8 cellular contexts compared by ENCODE assay signal in the genomic region with DNA sequence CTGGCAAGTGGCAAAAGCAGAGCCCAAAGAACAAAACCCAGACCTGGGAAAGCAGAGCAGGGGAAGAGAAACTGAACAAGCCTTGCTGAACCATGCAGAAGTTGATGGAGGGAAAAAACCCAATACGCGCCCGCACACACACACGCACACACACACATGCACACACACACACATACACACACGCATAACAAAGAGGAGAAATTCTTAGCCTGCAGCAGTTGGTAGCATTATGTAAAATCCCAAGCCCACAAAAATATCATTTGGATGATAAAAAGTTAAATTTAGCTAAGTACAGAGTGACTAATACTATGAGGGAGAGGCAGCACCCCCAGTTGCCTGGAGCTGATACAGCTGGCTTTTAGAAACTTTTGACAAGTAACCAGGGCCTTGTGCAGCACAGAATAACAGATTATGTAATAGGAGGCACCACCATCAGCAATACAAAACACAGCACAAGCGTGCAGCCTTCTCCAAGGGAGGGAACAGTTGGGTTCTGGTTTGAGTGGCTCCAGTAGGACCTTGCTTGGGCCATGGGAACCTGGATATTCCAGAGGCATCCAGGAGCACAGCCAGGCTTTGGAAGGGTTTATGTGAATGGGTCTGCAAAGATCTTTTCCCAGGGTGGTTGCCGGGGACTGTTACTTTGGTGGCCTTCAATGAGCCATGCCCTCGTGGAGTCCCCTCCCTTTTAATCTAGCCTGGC. TPM values are rescaled to one million over a fixed set of nuclear protein-coding genes. Genes with fewer than 3 reads are reported as not detected.
A peak's percentile ranks its signal among the peaks of the same experiment; 100 is the strongest.
DNase-seq lines count a peak whose midpoint lies in the region; ATAC-seq and TF ChIP-seq lines count a peak whose summit lies in the region.

No MANE protein-coding gene starts in this region.

- no peak overlapping the region for H3K4me3 ChIP-seq in skin epidermis
- no peak overlapping the region for H3K4me3 ChIP-seq in GM23338

- H3K4me3 Mint-ChIP-seq in activated B cell treated with CpG ODN at 0.5 μM for 24 hours: peak overlapping the region; percentile 29
- H3K4me3 Mint-ChIP-seq in GM23338: no peak overlapping the region

- CTCF ChIA-PET in activated B cell treated with CpG ODN at 0.5 μM for 24 hours (lab: Charles Lee): interaction anchor here (1.2 to 1.4 kb wide), 3 partner anchors 27 to 255 kb away, joined by 3 to 6 read pairs (median 3); no protein-coding TSS in a partner anchor

- intact Hi-C loops in activated B cell treated with CpG ODN at 0.5 μM for 24 hours (cut with micrococcal nuclease): loop anchor here (1.0 to 2.0 kb wide), 4 partner anchors 17 to 35 kb away; a partner anchor contains a TSS

- TF ChIP-seq CTCF in activated B cell treated with CpG ODN at 0.5 μM for 24 hours (IDR thresholded peaks at IDR 0.05) (no peak), GM23338 (conservative IDR thresholded peaks at IDR 0.05; ENCODE audit: low read depth in 2 of 2) (no peak)

- no peak overlapping the region for H2AFZ ChIP-seq in GM23338

- ATAC-seq in GM21717 (IDR thresholded peaks at IDR 0.05; ENCODE audit: unreplicated experiment) (peak; percentile 40), activated B cell treated with CpG ODN at 0.5 μM for 24 hours (ENCODE audit: low read depth) (peak; percentile 70), GM23338 (no peak)

- no peaks in the 10 kb centered on the region for H3F3A ChIP-seq in GM23338 (replicated peaks; ENCODE audit: low read depth)

- no peaks in the 10 kb centered on the region for H3K27me3 ChIP-seq in GM23338 (ENCODE audit: insufficient read depth)

- no peaks in the 10 kb centered on the region for H3K4me1 ChIP-seq in GM23338 (ENCODE audit: insufficient read depth)

- no peaks in the 10 kb centered on the region for H3K36me3 Mint-ChIP-seq in activated B cell treated with CpG ODN at 0.5 μM for 24 hours (ENCODE audit: low read depth)
- H3K36me3 Mint-ChIP-seq in GM23338 (ENCODE audit: low read depth): no peaks in the 10 kb centered on the region

- no peaks in the 10 kb centered on the region for H3K36me3 ChIP-seq in GM23338 (ENCODE audit: insufficient read depth)

- DNase-seq in activated B cell treated with CpG ODN at 0.5 μM for 24 hours: peak; percentile 32
- peak; percentile 42 for DNase-seq in glomerular visceral epithelial cell (ENCODE audit: extremely low spot score)
- no peak for DNase-seq in GOT3 (lab: John Stamatoyannopoulos, UW)
- DNase-seq in NK-92 treated with Interleukin-12 subunit alpha and Interleukin-12 subunit beta, amount 100 ng/mL, for 24 hours (lab: John Stamatoyannopoulos, UW): no peak
- DNase-seq in NCI-H1105 treated with DMSO at 0.1 percent for 48 hours (lab: John Stamatoyannopoulos, UW): no peak
- DNase-seq in GM23338 (ENCODE audit: low spot score): no peak

- no peaks in the 10 kb centered on the region for H3K9me2 ChIP-seq in GM23338 (ENCODE audit: insufficient read depth)

- H3K27ac Mint-ChIP-seq in activated B cell treated with CpG ODN at 0.5 μM for 24 hours (peak overlapping the region; percentile 75), GM23338 (no peak overlapping the region; the same call in 1 of the 2 replicates)

- no peaks in the 10 kb centered on the region for H3K79me2 ChIP-seq in GM23338 (replicated peaks; ENCODE audit: insufficient read depth)

- POLR2A ChIA-PET in activated B cell treated with CpG ODN at 0.5 μM for 24 hours (lab: Charles Lee): interaction anchor here (0.7 to 2.3 kb wide), 9 partner anchors 9 to 117 kb away, joined by 3 to 15 read pairs (median 5); a partner anchor contains a TSS

- H3K27ac ChIP-seq in skin epidermis (peak overlapping the region in 16 of 21 experiments; percentile 17 to 76 (median 45)), GM23338 (ENCODE audit: low read depth) (no peak overlapping the region)

- H3K4me1 Mint-ChIP-seq in activated B cell treated with CpG ODN at 0.5 μM for 24 hours: peaks cover 81% of the 10 kb centered on the region
- no peaks in the 10 kb centered on the region; the same call in 2 of the 3 replicates for H3K4me1 Mint-ChIP-seq in GM23338

- H3K4me2 ChIP-seq in GM23338: no peak overlapping the region

- no peaks in the 10 kb centered on the region for H3K27me3 Mint-ChIP-seq in activated B cell treated with CpG ODN at 0.5 μM for 24 hours
- H3K27me3 Mint-ChIP-seq in GM23338 (ENCODE audit: insufficient read depth, low read depth, poor library complexity): peaks cover 2% of the 10 kb centered on the region

- H3K9me3 Mint-ChIP-seq in activated B cell treated with CpG ODN at 0.5 μM for 24 hours (no peaks in the 10 kb centered on the region), GM23338 (no peaks in the 10 kb centered on the region)

- H4K20me1 ChIP-seq in GM23338 (replicated peaks; ENCODE audit: insufficient read depth): no peaks in the 10 kb centered on the region

TF ChIP-seq in GM23338, 12 proteins besides CTCF, POLR2A, EP300 and RAD21 (continues in another document):
- TF ChIP-seq CREB1 (CRISPR knock-in tag; IDR thresholded peaks at IDR 0.05; ENCODE audit: low read depth): no peak
- no peak for TF ChIP-seq NANOG (IDR thresholded peaks at IDR 0.05; ENCODE audit: borderline replicate concordance)
- TF ChIP-seq, protein P1, sequence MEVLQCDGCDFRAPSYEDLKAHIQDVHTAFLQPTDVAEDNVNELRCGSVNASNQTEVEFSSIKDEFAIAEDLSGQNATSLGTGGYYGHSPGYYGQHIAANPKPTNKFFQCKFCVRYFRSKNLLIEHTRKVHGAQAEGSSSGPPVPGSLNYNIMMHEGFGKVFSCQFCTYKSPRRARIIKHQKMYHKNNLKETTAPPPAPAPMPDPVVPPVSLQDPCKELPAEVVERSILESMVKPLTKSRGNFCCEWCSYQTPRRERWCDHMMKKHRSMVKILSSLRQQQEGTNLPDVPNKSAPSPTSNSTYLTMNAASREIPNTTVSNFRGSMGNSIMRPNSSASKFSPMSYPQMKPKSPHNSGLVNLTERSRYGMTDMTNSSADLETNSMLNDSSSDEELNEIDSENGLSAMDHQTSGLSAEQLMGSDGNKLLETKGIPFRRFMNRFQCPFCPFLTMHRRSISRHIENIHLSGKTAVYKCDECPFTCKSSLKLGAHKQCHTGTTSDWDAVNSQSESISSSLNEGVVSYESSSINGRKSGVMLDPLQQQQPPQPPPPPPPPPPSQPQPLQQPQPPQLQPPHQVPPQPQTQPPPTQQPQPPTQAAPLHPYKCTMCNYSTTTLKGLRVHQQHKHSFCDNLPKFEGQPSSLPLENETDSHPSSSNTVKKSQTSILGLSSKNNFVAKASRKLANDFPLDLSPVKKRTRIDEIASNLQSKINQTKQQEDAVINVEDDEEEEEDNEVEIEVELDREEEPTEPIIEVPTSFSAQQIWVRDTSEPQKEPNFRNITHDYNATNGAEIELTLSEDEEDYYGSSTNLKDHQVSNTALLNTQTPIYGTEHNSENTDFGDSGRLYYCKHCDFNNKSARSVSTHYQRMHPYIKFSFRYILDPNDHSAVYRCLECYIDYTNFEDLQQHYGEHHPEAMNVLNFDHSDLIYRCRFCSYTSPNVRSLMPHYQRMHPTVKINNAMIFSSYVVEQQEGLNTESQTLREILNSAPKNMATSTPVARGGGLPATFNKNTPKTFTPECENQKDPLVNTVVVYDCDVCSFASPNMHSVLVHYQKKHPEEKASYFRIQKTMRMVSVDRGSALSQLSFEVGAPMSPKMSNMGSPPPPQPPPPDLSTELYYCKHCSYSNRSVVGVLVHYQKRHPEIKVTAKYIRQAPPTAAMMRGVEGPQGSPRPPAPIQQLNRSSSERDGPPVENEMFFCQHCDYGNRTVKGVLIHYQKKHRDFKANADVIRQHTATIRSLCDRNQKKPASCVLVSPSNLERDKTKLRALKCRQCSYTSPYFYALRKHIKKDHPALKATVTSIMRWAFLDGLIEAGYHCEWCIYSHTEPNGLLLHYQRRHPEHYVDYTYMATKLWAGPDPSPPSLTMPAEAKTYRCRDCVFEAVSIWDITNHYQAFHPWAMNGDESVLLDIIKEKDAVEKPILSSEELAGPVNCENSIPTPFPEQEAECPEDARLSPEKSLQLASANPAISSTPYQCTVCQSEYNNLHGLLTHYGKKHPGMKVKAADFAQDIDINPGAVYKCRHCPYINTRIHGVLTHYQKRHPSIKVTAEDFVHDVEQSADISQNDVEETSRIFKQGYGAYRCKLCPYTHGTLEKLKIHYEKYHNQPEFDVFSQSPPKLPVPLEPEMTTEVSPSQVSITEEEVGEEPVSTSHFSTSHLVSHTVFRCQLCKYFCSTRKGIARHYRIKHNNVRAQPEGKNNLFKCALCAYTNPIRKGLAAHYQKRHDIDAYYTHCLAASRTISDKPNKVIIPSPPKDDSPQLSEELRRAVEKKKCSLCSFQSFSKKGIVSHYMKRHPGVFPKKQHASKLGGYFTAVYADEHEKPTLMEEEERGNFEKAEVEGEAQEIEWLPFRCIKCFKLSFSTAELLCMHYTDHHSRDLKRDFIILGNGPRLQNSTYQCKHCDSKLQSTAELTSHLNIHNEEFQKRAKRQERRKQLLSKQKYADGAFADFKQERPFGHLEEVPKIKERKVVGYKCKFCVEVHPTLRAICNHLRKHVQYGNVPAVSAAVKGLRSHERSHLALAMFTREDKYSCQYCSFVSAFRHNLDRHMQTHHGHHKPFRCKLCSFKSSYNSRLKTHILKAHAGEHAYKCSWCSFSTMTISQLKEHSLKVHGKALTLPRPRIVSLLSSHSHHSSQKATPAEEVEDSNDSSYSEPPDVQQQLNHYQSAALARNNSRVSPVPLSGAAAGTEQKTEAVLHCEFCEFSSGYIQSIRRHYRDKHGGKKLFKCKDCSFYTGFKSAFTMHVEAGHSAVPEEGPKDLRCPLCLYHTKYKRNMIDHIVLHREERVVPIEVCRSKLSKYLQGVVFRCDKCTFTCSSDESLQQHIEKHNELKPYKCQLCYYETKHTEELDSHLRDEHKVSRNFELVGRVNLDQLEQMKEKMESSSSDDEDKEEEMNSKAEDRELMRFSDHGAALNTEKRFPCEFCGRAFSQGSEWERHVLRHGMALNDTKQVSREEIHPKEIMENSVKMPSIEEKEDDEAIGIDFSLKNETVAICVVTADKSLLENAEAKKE (CRISPR knock-in tag; IDR thresholded peaks at IDR 0.05): no peak
- TF ChIP-seq STAT1 (IDR thresholded peaks at IDR 0.05; ENCODE audit: unreplicated experiment): no peak

RNA-seq across cellular contexts. Expression of a gene that starts 35.3 kb away (rescaled TPM):
- 12.9 and 13.7 TPM in 2 replicates for total RNA-seq in activated B cell treated with CpG ODN at 0.5 μM for 24 hours
- total RNA-seq in GM23338 (2014; rRNA removed; shearing (Covaris generic)): 1.9 and 3.0 TPM in 2 replicates
- polyA plus RNA-seq in GM23338 (2016; fragmentation: Nextera tagmentation; extraction: Ambion mirVana): 0.28 and 0.82 TPM in 2 replicates

Comparison
In these comparisons a context has a peak if more than half of its experiments do, and no peak if none do; other contexts are left out.
1. DNase-seq: peak in activated B cell treated with CpG ODN at 0.5 μM for 24 hours (single experiment) and glomerular visceral epithelial cell (single experiment); none in GOT3 (single experiment), NK-92 treated with Interleukin-12 subunit alpha and Interleukin-12 subunit beta, amount 100 ng/mL, for 24 hours (single experiment), NCI-H1105 treated with DMSO at 0.1 percent for 48 hours (single experiment) and GM23338 (single experiment).